1 cellular context compared by ENCODE assay signal in genomic region chr19:6429419-6430221, GRCh38.
TF ChIP-seq lines count a peak whose summit lies in the region.

No MANE protein-coding gene starts in this region.

TF ChIP-seq in SK-N-SH treated with all-trans-retinoic acid at 6 μM for 48 hours, 23 proteins besides CTCF, POLR2A, EP300 and RAD21 (continued from another document):
- TF ChIP-seq, protein P1, sequence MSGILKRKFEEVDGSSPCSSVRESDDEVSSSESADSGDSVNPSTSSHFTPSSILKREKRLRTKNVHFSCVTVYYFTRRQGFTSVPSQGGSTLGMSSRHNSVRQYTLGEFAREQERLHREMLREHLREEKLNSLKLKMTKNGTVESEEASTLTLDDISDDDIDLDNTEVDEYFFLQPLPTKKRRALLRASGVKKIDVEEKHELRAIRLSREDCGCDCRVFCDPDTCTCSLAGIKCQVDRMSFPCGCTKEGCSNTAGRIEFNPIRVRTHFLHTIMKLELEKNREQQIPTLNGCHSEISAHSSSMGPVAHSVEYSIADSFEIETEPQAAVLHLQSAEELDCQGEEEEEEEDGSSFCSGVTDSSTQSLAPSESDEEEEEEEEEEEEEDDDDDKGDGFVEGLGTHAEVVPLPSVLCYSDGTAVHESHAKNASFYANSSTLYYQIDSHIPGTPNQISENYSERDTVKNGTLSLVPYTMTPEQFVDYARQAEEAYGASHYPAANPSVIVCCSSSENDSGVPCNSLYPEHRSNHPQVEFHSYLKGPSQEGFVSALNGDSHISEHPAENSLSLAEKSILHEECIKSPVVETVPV (CRISPR knock-in tag; IDR thresholded peaks at IDR 0.05): no peak
- TF ChIP-seq ARNTL (CRISPR knock-in tag; IDR thresholded peaks at IDR 0.05; ENCODE audit: borderline replicate concordance, low read depth): no peak
- no peak for TF ChIP-seq BACH2 (CRISPR knock-in tag; IDR thresholded peaks at IDR 0.05; ENCODE audit: borderline replicate concordance)
- TF ChIP-seq TOX (CRISPR knock-in tag; IDR thresholded peaks at IDR 0.05; ENCODE audit: borderline replicate concordance): no peak
- TF ChIP-seq ISL1 (CRISPR knock-in tag; IDR thresholded peaks at IDR 0.05): no peak
- no peak for TF ChIP-seq ZNF70 (CRISPR knock-in tag; IDR thresholded peaks at IDR 0.05)
- no peak for TF ChIP-seq CSDC2 (CRISPR knock-in tag; IDR thresholded peaks at IDR 0.05)
- no peak for TF ChIP-seq TSHZ2 (CRISPR knock-in tag; IDR thresholded peaks at IDR 0.05)
- TF ChIP-seq, protein P2, sequence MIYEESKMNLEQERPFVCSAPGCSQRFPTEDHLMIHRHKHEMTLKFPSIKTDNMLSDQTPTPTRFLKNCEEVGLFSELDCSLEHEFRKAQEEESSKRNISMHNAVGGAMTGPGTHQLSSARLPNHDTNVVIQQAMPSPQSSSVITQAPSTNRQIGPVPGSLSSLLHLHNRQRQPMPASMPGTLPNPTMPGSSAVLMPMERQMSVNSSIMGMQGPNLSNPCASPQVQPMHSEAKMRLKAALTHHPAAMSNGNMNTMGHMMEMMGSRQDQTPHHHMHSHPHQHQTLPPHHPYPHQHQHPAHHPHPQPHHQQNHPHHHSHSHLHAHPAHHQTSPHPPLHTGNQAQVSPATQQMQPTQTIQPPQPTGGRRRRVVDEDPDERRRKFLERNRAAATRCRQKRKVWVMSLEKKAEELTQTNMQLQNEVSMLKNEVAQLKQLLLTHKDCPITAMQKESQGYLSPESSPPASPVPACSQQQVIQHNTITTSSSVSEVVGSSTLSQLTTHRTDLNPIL (CRISPR knock-in tag; IDR thresholded peaks at IDR 0.05; ENCODE audit: low read depth): no peak
- TF ChIP-seq SNAI2 (CRISPR knock-in tag; IDR thresholded peaks at IDR 0.05): no peak
